In the genomic region with DNA sequence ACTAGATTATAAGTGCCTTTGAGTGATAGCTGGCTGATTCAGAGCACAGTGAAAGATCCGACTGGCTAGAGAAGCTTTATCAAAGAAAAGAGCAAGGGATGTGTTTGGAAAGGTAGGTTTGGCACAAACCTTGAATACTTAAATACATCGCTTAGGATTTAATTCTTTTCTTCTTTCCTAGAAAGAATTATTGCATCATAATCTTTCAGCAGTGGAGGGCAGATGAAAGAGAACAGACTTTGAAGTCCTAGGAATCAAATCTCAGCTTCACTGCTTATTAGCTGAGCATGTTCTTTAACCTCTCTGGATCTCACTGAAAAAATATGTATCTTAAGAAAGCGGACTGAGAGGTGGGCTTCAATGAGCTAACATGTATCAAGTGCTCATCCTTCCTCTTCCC, we compare ENCODE assay signal across 7 cellular contexts.
"Had no signal": no experiment of that assay in that cellular context is flagged by ENCODE, and none has a peak within 500 bp of the region (broad histone marks: within the 10 kb centered on the region; RNA-seq: fewer than 3 reads in every experiment).

No MANE protein-coding gene starts in this region.

- ATAC-seq: GM23338, HCT116 had no signal

- H3K4me2 ChIP-seq: GM23338 had no signal

- H2AFZ ChIP-seq: GM23338 had no signal

- H3K4me1 ChIP-seq: HAP-1 had no signal

- H3K9me3 ChIP-seq: HAP-1 had no signal

- H3K4me3 ChIP-seq: GM23338, HAP-1 had no signal

- H3K27ac ChIP-seq: HL-60 had no signal

- DNase-seq: H7, HFFc6, KG1 had no signal

- H3K36me3 ChIP-seq: HAP-1 had no signal
